22 cellular contexts compared by ENCODE assay signal in genomic region chr10:132951926-132952325, GRCh38. TPM values are rescaled to one million over a fixed set of nuclear protein-coding genes. Genes with fewer than 3 reads are reported as not detected.
"Had no signal": no experiment of that assay in that cellular context is flagged by ENCODE, and none has a peak within 500 bp of the region (broad histone marks: within the 10 kb centered on the region; RNA-seq: fewer than 3 reads in every experiment).

No MANE protein-coding gene starts in this region.

- H3K36me3 ChIP-seq: heart left ventricle, left lung, lower lobe of right lung, stomach, thoracic aorta, transverse colon had no signal

- DNase-seq: cortex of kidney; dorsolateral prefrontal cortex; effector CD8-positive, alpha-beta T cell; heart left ventricle; hippocampal formation; kidney glomerular epithelial cell; left lung; lower lobe of right lung; midbrain; naive thymus-derived CD4-positive, alpha-beta T cell; nephron progenitor cell; psoas muscle; stimulated activated CD4-positive, alpha-beta T cell treated with anti-CD3 and anti-CD28 coated beads, Interleukin-2, amount 100 ng/mL, for 24 hours; stimulated activated CD4-positive, alpha-beta T cell treated with anti-CD3 and anti-CD28 coated beads, Interleukin-4, amount 100 ng/mL, for 4 hours; stimulated activated naive CD4-positive, alpha-beta T cell; stomach; substantia nigra; transverse colon had no signal

- H3K36me3 Mint-ChIP-seq: memory B cell; naive thymus-derived CD4-positive, alpha-beta T cell had no signal

- H3K27ac ChIP-seq: dorsolateral prefrontal cortex, heart left ventricle, left lung, lower lobe of right lung, psoas muscle, skin epidermis, stomach, thoracic aorta, transverse colon had no signal

- H3K4me1 ChIP-seq: heart left ventricle, left lung, lower lobe of right lung, psoas muscle, stomach, transverse colon had no signal

- H3K4me3 ChIP-seq: dorsolateral prefrontal cortex, heart left ventricle, left lung, lower lobe of right lung, psoas muscle, skin epidermis, stomach, thoracic aorta, transverse colon had no signal

- H3K27ac Mint-ChIP-seq: memory B cell; naive thymus-derived CD4-positive, alpha-beta T cell; nephron progenitor cell had no signal

- ATAC-seq: heart left ventricle; left lung; lower lobe of right lung; naive thymus-derived CD4-positive, alpha-beta T cell; psoas muscle; sciatic nerve had no signal

- H3K9me3 ChIP-seq: heart left ventricle, left lung, lower lobe of right lung, psoas muscle, stomach, thoracic aorta, transverse colon had no signal

- H3K4me3 Mint-ChIP-seq: memory B cell; naive thymus-derived CD4-positive, alpha-beta T cell; nephron progenitor cell had no signal

- H3K9me3 Mint-ChIP-seq: nephron progenitor cell had no signal

- H3K4me1 Mint-ChIP-seq: naive thymus-derived CD4-positive, alpha-beta T cell; nephron progenitor cell had no signal

RNA-seq across cellular contexts. Expression of gene CFAP46, which starts 9.6 kb away (rescaled TPM):
- total RNA-seq: thoracic aorta, transverse colon had no signal
- polyA plus RNA-seq: naive thymus-derived CD4-positive, alpha-beta T cell had no signal
